11 cellular contexts compared by ENCODE assay signal in the genomic region with DNA sequence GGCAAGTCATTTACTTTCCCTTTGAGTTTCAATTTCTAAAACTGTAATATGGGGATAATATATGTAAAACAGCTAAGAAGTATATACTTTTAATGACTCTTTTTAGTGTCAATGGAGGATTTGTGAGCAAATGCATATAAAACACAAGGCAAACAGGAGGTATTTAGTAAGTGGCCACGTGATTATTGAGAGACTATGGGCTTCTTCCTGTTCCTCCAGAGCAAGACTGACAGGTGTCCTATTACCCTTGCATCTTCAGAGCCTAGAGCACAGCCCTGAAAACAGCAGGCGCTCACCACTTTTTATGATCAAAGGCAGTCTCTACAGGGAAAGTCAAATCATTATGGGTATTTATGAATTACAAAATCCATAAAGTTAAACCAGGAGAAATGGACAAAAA. TPM values are rescaled to one million over a fixed set of nuclear protein-coding genes. Genes with fewer than 3 reads are reported as not detected.
DNase-seq lines count a peak whose midpoint lies in the region; ATAC-seq and TF ChIP-seq lines count a peak whose summit lies in the region.
"Had no signal": no experiment of that assay in that cellular context is flagged by ENCODE, and none has a peak within 500 bp of the region (broad histone marks: within the 10 kb centered on the region; RNA-seq: fewer than 3 reads in every experiment).

No MANE protein-coding gene starts in this region.

- H3K36me3 Mint-ChIP-seq in CD8-positive, alpha-beta T cell: no peaks in the 10 kb centered on the region
- H3K36me3 Mint-ChIP-seq in GM23338 (ENCODE audit: low read depth) (peaks cover 5% of the 10 kb centered on the region; the same call in 1 of the 3 replicates), activated B cell treated with CpG ODN at 0.5 μM for 24 hours (ENCODE audit: low read depth) (no peaks in the 10 kb centered on the region)

- no peak overlapping the region for H3K23ac ChIP-seq in mesenchymal stem cell (ENCODE audit: low read length in 2 of 2)

- no peak overlapping the region for H2BK15ac ChIP-seq in mesenchymal stem cell (ENCODE audit: low read depth, poor library complexity, severe bottlenecking)

- H2BK5ac ChIP-seq in mesenchymal stem cell (ENCODE audit: low read depth, low read length, poor library complexity, severe bottlenecking): no peak overlapping the region

- intact Hi-C loops in CD8-positive, alpha-beta T cell (cut with DNase I, micrococcal nuclease): no loop called here
- intact Hi-C loops in activated B cell treated with CpG ODN at 0.5 μM for 24 hours (cut with micrococcal nuclease): loop anchor here (1.0 to 5.0 kb wide), 2 partner anchors 142 to 474 kb away; no protein-coding TSS in a partner anchor

- H3K4me3 Mint-ChIP-seq in CD8-positive, alpha-beta T cell: peak overlapping the region; percentile 42
- H3K4me3 Mint-ChIP-seq in GM23338 (peak overlapping the region; percentile 91), activated B cell treated with CpG ODN at 0.5 μM for 24 hours (peak overlapping the region; percentile 85)

- H3K9me2 ChIP-seq in GM23338 (ENCODE audit: insufficient read depth): no peaks in the 10 kb centered on the region

- peaks cover 3% of the 10 kb centered on the region for H3K27me3 ChIP-seq in CD8-positive, alpha-beta T cell (ENCODE audit: insufficient read depth, low read length)
- H3K27me3 ChIP-seq in GM23338 (ENCODE audit: insufficient read depth) (no peaks in the 10 kb centered on the region), mesenchymal stem cell (ENCODE audit: control insufficient read depth in 1 of 2, insufficient read depth in 1 of 2, low read length in 2 of 2) (peaks cover 0 to 8% of the 10 kb centered on the region in 2 experiments)

- no peaks in the 10 kb centered on the region for H3K9me3 Mint-ChIP-seq in CD8-positive, alpha-beta T cell
- no peaks in the 10 kb centered on the region; the same call in 2 of the 3 replicates for H3K9me3 Mint-ChIP-seq in GM23338
- H3K9me3 Mint-ChIP-seq in activated B cell treated with CpG ODN at 0.5 μM for 24 hours: no peaks in the 10 kb centered on the region

- ATAC-seq in CD8-positive, alpha-beta T cell: no peak
- ATAC-seq in GM23338 (peak; percentile 24), activated B cell treated with CpG ODN at 0.5 μM for 24 hours (ENCODE audit: low read depth) (no peak)

- H2BK120ac ChIP-seq in mesenchymal stem cell (ENCODE audit: low read depth, low read length): no peak overlapping the region

- peaks cover 11% of the 10 kb centered on the region for H3K79me1 ChIP-seq in mesenchymal stem cell (replicated peaks; ENCODE audit: low read length, poor library complexity, severe bottlenecking)

- TF ChIP-seq POLR2A in erythroblast (IDR thresholded peaks at IDR 0.05; ENCODE audit: low read length): no peak

- H4K91ac ChIP-seq in mesenchymal stem cell (ENCODE audit: low read length): no peak overlapping the region

- peak overlapping the region; percentile 81 for H2AK5ac ChIP-seq in mesenchymal stem cell (ENCODE audit: low read length, severe bottlenecking)

- no CpG with 5 or more reads among the region's 2 CpGs for WGBS in mesenchymal stem cell

- H4K20me1 ChIP-seq in GM23338 (replicated peaks; ENCODE audit: insufficient read depth): no peaks in the 10 kb centered on the region; the same call in 1 of the 2 replicates

- no peak overlapping the region for H3K27ac ChIP-seq in CD8-positive, alpha-beta T cell (ENCODE audit: low read depth, low read length)
- H3K27ac ChIP-seq in GM23338 (ENCODE audit: low read depth) (no peak overlapping the region), mesenchymal stem cell (ENCODE audit: low read length, poor library complexity, severe bottlenecking) (no peak overlapping the region)

- H3K18ac ChIP-seq in mesenchymal stem cell (ENCODE audit: low read depth in 1 of 2, low read length in 2 of 2): no peak overlapping the region

- 0 out of 2 replicates have a peak, but pooled peaks cover 6% of the 10 kb centered on the region for H3F3A ChIP-seq in GM23338 (replicated peaks; ENCODE audit: low read depth)

- H3K9me3 ChIP-seq in CD8-positive, alpha-beta T cell (ENCODE audit: low read length): no peaks in the 10 kb centered on the region
- no peaks in the 10 kb centered on the region for H3K9me3 ChIP-seq in mesenchymal stem cell (ENCODE audit: control insufficient read depth, low read length)
- H3K9me3 ChIP-seq: transverse colon had no signal

- H3K4me1 Mint-ChIP-seq in CD8-positive, alpha-beta T cell (ENCODE audit: low read depth): peaks cover 14% of the 10 kb centered on the region
- H3K4me1 Mint-ChIP-seq in GM23338 (peaks cover 40% of the 10 kb centered on the region), activated B cell treated with CpG ODN at 0.5 μM for 24 hours (peaks cover 22% of the 10 kb centered on the region)

- H3K4me1 ChIP-seq in CD8-positive, alpha-beta T cell (ENCODE audit: insufficient read depth, low read length): no peaks in the 10 kb centered on the region
- H3K4me1 ChIP-seq in GM23338 (ENCODE audit: insufficient read depth) (peaks cover 40% of the 10 kb centered on the region), mesenchymal stem cell (ENCODE audit: control insufficient read depth, insufficient read depth, low read depth, low read length) (peaks cover 4% of the 10 kb centered on the region)

- H2BK12ac ChIP-seq in mesenchymal stem cell (ENCODE audit: low read length in 2 of 2): no peak overlapping the region

- CTCF ChIA-PET in CD8-positive, alpha-beta T cell (lab: Charles Lee): no interaction called here
- CTCF ChIA-PET in activated B cell treated with CpG ODN at 0.5 μM for 24 hours (lab: Charles Lee): interaction anchor here (1.7 to 2.4 kb wide), 3 partner anchors 81 to 364 kb away, joined by 7 to 14 read pairs (median 7); no protein-coding TSS in a partner anchor

- H3K79me2 ChIP-seq in GM23338 (replicated peaks; ENCODE audit: insufficient read depth): peaks cover 21% of the 10 kb centered on the region

- POLR2A ChIA-PET in CD8-positive, alpha-beta T cell (lab: Charles Lee): no interaction called here
- POLR2A ChIA-PET in activated B cell treated with CpG ODN at 0.5 μM for 24 hours (lab: Charles Lee): no interaction called here

- peak overlapping the region; percentile 81 for H3K4me2 ChIP-seq in GM23338
- no peak overlapping the region for H3K4me2 ChIP-seq in mesenchymal stem cell (ENCODE audit: low read length, poor library complexity, severe bottlenecking)

- no peak overlapping the region for H3K9ac ChIP-seq in mesenchymal stem cell (ENCODE audit: low read length)

- DNase-seq in CD8-positive, alpha-beta T cell: no peak
- DNase-seq in GM23338 (ENCODE audit: low spot score) (peak; percentile 69), activated B cell treated with CpG ODN at 0.5 μM for 24 hours (no peak), mesenchymal stem cell (no peak), NCI-H1694 treated with DMSO at 0.1 percent for 48 hours (lab: John Stamatoyannopoulos, UW) (no peak), erythroblast (lab: John Stamatoyannopoulos, UW) (no peak)
- no peak for DNase-seq in stimulated activated CD4-positive, alpha-beta T cell treated with anti-CD3 and anti-CD28 coated beads, Interleukin-2, amount 100 ng/mL, for 48 hours
- no peak for DNase-seq in stimulated activated CD4-positive, alpha-beta T cell treated with anti-CD3 and anti-CD28 coated beads, Interleukin-2, amount 100 ng/mL, for 24 hours
- DNase-seq: NCI-H446, transverse colon had no signal

- H3K27me3 Mint-ChIP-seq in CD8-positive, alpha-beta T cell (ENCODE audit: low read depth): peaks cover 44% of the 10 kb centered on the region
- H3K27me3 Mint-ChIP-seq in GM23338 (ENCODE audit: insufficient read depth, low read depth, poor library complexity) (peaks cover 10% of the 10 kb centered on the region), activated B cell treated with CpG ODN at 0.5 μM for 24 hours (peaks cover 39% of the 10 kb centered on the region)

- no peak overlapping the region for H3K4ac ChIP-seq in mesenchymal stem cell (ENCODE audit: low read depth in 1 of 2, low read length in 2 of 2)

- H3K14ac ChIP-seq in mesenchymal stem cell (ENCODE audit: low read length in 2 of 2): no peak overlapping the region

- no peak for TF ChIP-seq CTCF in CD8-positive, alpha-beta T cell (IDR thresholded peaks at IDR 0.05)
- TF ChIP-seq CTCF in GM23338 (conservative IDR thresholded peaks at IDR 0.05; ENCODE audit: low read depth in 2 of 2) (no peak), activated B cell treated with CpG ODN at 0.5 μM for 24 hours (IDR thresholded peaks at IDR 0.05) (no peak)

- no peak overlapping the region for H3K4me3 ChIP-seq in CD8-positive, alpha-beta T cell (ENCODE audit: low read depth, low read length)
- H3K4me3 ChIP-seq in GM23338 (peak overlapping the region; percentile 72), mesenchymal stem cell (ENCODE audit: insufficient read depth in 1 of 2, low read depth in 1 of 2, low read length in 2 of 2) (no peak overlapping the region)

- H3K27ac Mint-ChIP-seq in CD8-positive, alpha-beta T cell: no peak overlapping the region
- H3K27ac Mint-ChIP-seq in GM23338 (no peak overlapping the region), activated B cell treated with CpG ODN at 0.5 μM for 24 hours (no peak overlapping the region)

- H2AFZ ChIP-seq in GM23338 (no peak overlapping the region), mesenchymal stem cell (ENCODE audit: low read depth, low read length) (no peak overlapping the region)

- no peak overlapping the region for H4K8ac ChIP-seq in mesenchymal stem cell (ENCODE audit: low read length)

- H3K36me3 ChIP-seq in CD8-positive, alpha-beta T cell (ENCODE audit: insufficient read depth, low read length): no peaks in the 10 kb centered on the region
- no peaks in the 10 kb centered on the region for H3K36me3 ChIP-seq in GM23338 (ENCODE audit: insufficient read depth)
- H3K36me3 ChIP-seq in mesenchymal stem cell (ENCODE audit: control insufficient read depth in 1 of 2, insufficient read depth in 2 of 2, low read depth in 1 of 2, low read length in 2 of 2): peaks cover 0 to 5% of the 10 kb centered on the region in 2 experiments
- H3K36me3 ChIP-seq: transverse colon had no signal

TF ChIP-seq in GM23338, 12 proteins besides CTCF, POLR2A, EP300 and RAD21 (continues in another document):
- TF ChIP-seq NANOG (IDR thresholded peaks at IDR 0.05; ENCODE audit: borderline replicate concordance) (no peak; the same call in 1 of the 2 replicates), CREB1 (CRISPR knock-in tag; IDR thresholded peaks at IDR 0.05; ENCODE audit: low read depth) (no peak)

RNA-seq across cellular contexts. Expression of gene ROR1, which starts 0.9 kb away (rescaled TPM):
- not detected for total RNA-seq in CD8-positive, alpha-beta T cell
- 94.3 and 96.0 TPM in 2 replicates for total RNA-seq in GM23338 (2014; rRNA removed; shearing (Covaris generic))
- 53.8 and 59.7 TPM in 2 replicates for polyA plus RNA-seq in GM23338 (2016; fragmentation: Nextera tagmentation; extraction: Ambion mirVana)
- 1.8 and 2.2 TPM in 2 replicates for total RNA-seq in activated B cell treated with CpG ODN at 0.5 μM for 24 hours
- 17.0 TPM for polyA plus RNA-seq in mesenchymal stem cell (2013, experiment 1 of 2)
- polyA plus RNA-seq in mesenchymal stem cell (2013, experiment 2 of 2): 16.8 TPM
- total RNA-seq: activated CD8-positive, alpha-beta memory T cell treated with anti-CD3 and anti-CD28 coated beads for 36 hours had no signal

Comparison
In these comparisons a context has a peak if more than half of its experiments do, and no peak if none do; other contexts are left out.
1. RNA of gene ROR1, which starts 0.9 kb away (total RNA-seq): 94.3 to 96.0 TPM in GM23338; 1.8 to 2.2 TPM in activated B cell treated with CpG ODN at 0.5 μM for 24 hours and not detected in CD8-positive, alpha-beta T cell; every median in the first group is over 10 times any median in the second.
2. Peak in every context shown above with its lines, with median percentiles within 50 percentile points of each other: H3K4me3 Mint-ChIP-seq.